9 cellular contexts compared by ENCODE assay signal in genomic region chr5:143413964-143414669, GRCh38. TPM values are rescaled to one million over a fixed set of nuclear protein-coding genes. Genes with fewer than 3 reads are reported as not detected.
DNase-seq lines count a peak whose midpoint lies in the region; ATAC-seq lines count a peak whose summit lies in the region.
"Had no signal": no experiment of that assay in that cellular context is flagged by ENCODE, and none has a peak within 500 bp of the region (broad histone marks: within the 10 kb centered on the region; RNA-seq: fewer than 3 reads in every experiment).

No MANE protein-coding gene starts in this region.

- H3K36me3 Mint-ChIP-seq in activated CD4-positive, alpha-beta T cell treated with anti-CD3 and anti-CD28 coated beads for 36 hours (ENCODE audit: low read depth) = no peaks in the 10 kb centered on the region
- H3K36me3 Mint-ChIP-seq in naive B cell = no peaks in the 10 kb centered on the region

- no peak for DNase-seq in activated CD4-positive, alpha-beta T cell treated with anti-CD3 and anti-CD28 coated beads for 36 hours
- DNase-seq in activated CD4-positive, alpha-beta T cell treated with anti-CD3 and anti-CD28 coated beads for 4 hours = no peak
- DNase-seq in naive B cell (no peak), kidney glomerular epithelial cell (lab: John Stamatoyannopoulos, UW) (no peak), 8988T (no peak), NCI-H510A (lab: John Stamatoyannopoulos, UW) (no peak)

- no peak for ATAC-seq in activated CD4-positive, alpha-beta T cell treated with anti-CD3 and anti-CD28 coated beads for 36 hours
- peak; percentile 67 for ATAC-seq in GM21786 (IDR thresholded peaks at IDR 0.05; ENCODE audit: unreplicated experiment)
- ATAC-seq in HG03565 (IDR thresholded peaks at IDR 0.05; ENCODE audit: unreplicated experiment) = peak; percentile 49
- ATAC-seq in naive B cell (ENCODE audit: low read depth in 2 of 2) = peak; percentile 53 to 65

- POLR2A ChIA-PET in activated CD4-positive, alpha-beta T cell treated with anti-CD3 and anti-CD28 coated beads for 36 hours (lab: Charles Lee) = no interaction called here

- H3K4me1 Mint-ChIP-seq in activated CD4-positive, alpha-beta T cell treated with anti-CD3 and anti-CD28 coated beads for 36 hours = peaks cover 49% of the 10 kb centered on the region
- peaks cover 18 to 19% (median 18%) of the 10 kb centered on the region in 3 donors for H3K4me1 Mint-ChIP-seq in naive B cell

- H3K4me3 Mint-ChIP-seq in activated CD4-positive, alpha-beta T cell treated with anti-CD3 and anti-CD28 coated beads for 36 hours = no peak overlapping the region
- H3K4me3 Mint-ChIP-seq in naive B cell = peak overlapping the region in 1 of 8 donors; percentile 22
- H3K4me3 Mint-ChIP-seq: activated naive CD4-positive, alpha-beta T cell treated with anti-CD3 and anti-CD28 coated beads, Interleukin-2, amount 50 U/mL, for 24 hours had no signal

- no peaks in the 10 kb centered on the region for H3K9me3 Mint-ChIP-seq in activated CD4-positive, alpha-beta T cell treated with anti-CD3 and anti-CD28 coated beads for 36 hours (ENCODE audit: low read depth)
- H3K9me3 Mint-ChIP-seq in naive B cell = no peaks in the 10 kb centered on the region
- H3K9me3 Mint-ChIP-seq: activated naive CD4-positive, alpha-beta T cell treated with anti-CD3 and anti-CD28 coated beads, Interleukin-2, amount 50 U/mL, for 24 hours had no signal

- H3K27ac Mint-ChIP-seq in activated CD4-positive, alpha-beta T cell treated with anti-CD3 and anti-CD28 coated beads for 36 hours = peak overlapping the region; percentile 16
- peak overlapping the region in 4 of 6 donors; percentile 3 to 68 (median 41) for H3K27ac Mint-ChIP-seq in naive B cell

- H3K27me3 Mint-ChIP-seq in activated CD4-positive, alpha-beta T cell treated with anti-CD3 and anti-CD28 coated beads for 36 hours = no peaks in the 10 kb centered on the region
- H3K27me3 Mint-ChIP-seq in naive B cell = no peaks in the 10 kb centered on the region
- H3K27me3 Mint-ChIP-seq: activated naive CD4-positive, alpha-beta T cell treated with anti-CD3 and anti-CD28 coated beads, Interleukin-2, amount 50 U/mL, for 24 hours had no signal

- CTCF ChIA-PET in activated CD4-positive, alpha-beta T cell treated with anti-CD3 and anti-CD28 coated beads for 36 hours (lab: Charles Lee) = interaction anchor here (0.8 to 1.2 kb wide), 3 partner anchors 11 to 410 kb away, joined by 3 read pairs; partner anchors contain the start of gene NR3C1

- intact Hi-C loops in activated CD4-positive, alpha-beta T cell treated with anti-CD3 and anti-CD28 coated beads for 36 hours (cut with DNase I, micrococcal nuclease) = no loop called here

RNA-seq across cellular contexts. Expression of gene NR3C1, which starts 10.6 kb away (rescaled TPM):
- 10 to 100 TPM; 47.1 to 53.9 TPM for total RNA-seq in activated CD4-positive, alpha-beta T cell treated with anti-CD3 and anti-CD28 coated beads for 36 hours
- 100 to 1,000 TPM in 5 of 6 donors, 10 to 100 TPM in 1; 87.7 to 150 (median 106) TPM for polyA plus RNA-seq in naive B cell (ENCODE audit: low read depth in 6 of 6)
